24 cellular contexts compared by ENCODE assay signal in genomic region chr7:85528581-85528980, GRCh38.
DNase-seq lines count a peak whose midpoint lies in the region; TF ChIP-seq lines count a peak whose summit lies in the region.
"Had no signal": no experiment of that assay in that cellular context is flagged by ENCODE, and none has a peak within 500 bp of the region (broad histone marks: within the 10 kb centered on the region; RNA-seq: fewer than 3 reads in every experiment).

No MANE protein-coding gene starts in this region.

- H3K4me2 ChIP-seq in GM23248 (ENCODE audit: unreplicated experiment) = peak overlapping the region; percentile 53
- H3K4me2 ChIP-seq in smooth muscle cell = no peak overlapping the region
- H3K4me2 ChIP-seq: A549, PC-9 had no signal

- H3K9ac ChIP-seq in GM23248 (no peak overlapping the region), smooth muscle cell (ENCODE audit: low read depth) (no peak overlapping the region)

- H3K9me3 ChIP-seq in GM23248 (ENCODE audit: low read depth) = no peaks in the 10 kb centered on the region
- H3K9me3 ChIP-seq in smooth muscle cell (replicated peaks; ENCODE audit: low read depth) = no peaks in the 10 kb centered on the region
- no peaks in the 10 kb centered on the region for H3K9me3 ChIP-seq in HAP-1
- H3K9me3 ChIP-seq: A549, SJCRH30 had no signal

- H4K20me1 ChIP-seq in GM23248 (ENCODE audit: insufficient read depth) (no peaks in the 10 kb centered on the region), smooth muscle cell (ENCODE audit: low read depth) (no peaks in the 10 kb centered on the region)

- H3K4me1 ChIP-seq in GM23248 (ENCODE audit: insufficient read depth) (peaks cover 37% of the 10 kb centered on the region), smooth muscle cell (ENCODE audit: low read depth) (no peaks in the 10 kb centered on the region), HAP-1 (no peaks in the 10 kb centered on the region)
- H3K4me1 ChIP-seq: A549, SJCRH30 had no signal

- TF ChIP-seq CTCF in fibroblast of pulmonary artery (IDR thresholded peaks at IDR 0.05; ENCODE audit: low read length, missing control alignments) = no peak
- no peak for TF ChIP-seq CTCF in smooth muscle cell (IDR thresholded peaks at IDR 0.05; ENCODE audit: borderline replicate concordance, insufficient read depth, poor library complexity, severe bottlenecking)

- H3K79me2 ChIP-seq in GM23248 (ENCODE audit: insufficient read depth) = no peaks in the 10 kb centered on the region
- H3K79me2 ChIP-seq in smooth muscle cell (ENCODE audit: low read depth) = no peaks in the 10 kb centered on the region

- DNase-seq in GM23248 = peak; percentile 41
- DNase-seq in amniotic epithelial cell (ENCODE audit: low read depth) = peak; percentile 47
- DNase-seq in fibroblast of pulmonary artery (ENCODE audit: low read depth) = peak; percentile 43
- no peak for DNase-seq in smooth muscle cell (lab: John Stamatoyannopoulos, UW; ENCODE audit: unreplicated experiment)
- DNase-seq in H4 (ENCODE audit: low spot score) = no peak
- DNase-seq in kidney tubule cell (ENCODE audit: low spot score) = no peak
- DNase-seq in HAP-1 (ENCODE audit: low spot score in 2 of 2) = no peak
- DNase-seq: CD8-positive, alpha-beta T cell; DMS 273 treated with DMSO at 0.1 percent for 48 hours; DMS79; GDM1; Karpas-422; NCI-H1092 treated with DMSO at 0.1 percent for 48 hours; NCI-H1436; NCI-H187; NCI-H2081 treated with DMSO at 0.1 percent for 48 hours; NCI-H2171; NCI-H510A treated with DMSO at 0.1 percent for 48 hours; NCI-H748 treated with DMSO at 0.1 percent for 48 hours; PC-9; SJCRH30 had no signal

- H3K4me3 ChIP-seq in GM23248 (no peak overlapping the region), fibroblast of pulmonary artery (replicated peaks; ENCODE audit: low read depth, low read length) (no peak overlapping the region), smooth muscle cell (no peak overlapping the region), HAP-1 (no peak overlapping the region)
- H3K4me3 ChIP-seq: A549, GM12878, PC-9, SJCRH30 had no signal

- H3K27ac ChIP-seq in GM23248 (peak overlapping the region; percentile 73), smooth muscle cell (ENCODE audit: low read depth) (peak overlapping the region; percentile 64)
- H3K27ac ChIP-seq: A549, C4-2B, PC-9, SJCRH30 had no signal

- H3K9me2 ChIP-seq in GM23248 (ENCODE audit: insufficient read depth) = no peaks in the 10 kb centered on the region; the same call in 1 of the 2 replicates

- in situ Hi-C loops in GM23248 (cut with MboI) = no loop called here
- in situ Hi-C loops in HAP-1 (cut with MboI; ENCODE audit: low sequenced_read_pairs) = no loop called here

- 54 to 56% methylated on average over 2 of the region's 2 CpGs for WGBS in GM23248 (ENCODE audit: low coverage in 1 of 2, low lambda C conversion rate in 2 of 2, missing lambda C conversion rate in 2 of 2), 2 experiments
- WGBS in smooth muscle cell (ENCODE audit: low lambda C conversion rate) = 73% methylated on average over 2 of the region's 2 CpGs

- no peaks in the 10 kb centered on the region for H3K36me3 ChIP-seq in GM23248 (ENCODE audit: low read depth)
- no peaks in the 10 kb centered on the region for H3K36me3 ChIP-seq in smooth muscle cell (ENCODE audit: low read depth)
- no peaks in the 10 kb centered on the region for H3K36me3 ChIP-seq in HAP-1 (replicated peaks)
- H3K36me3 ChIP-seq: SJCRH30 had no signal

- H3F3A ChIP-seq in GM23248 (ENCODE audit: insufficient read depth) = peaks cover 24% of the 10 kb centered on the region
- H3F3A ChIP-seq in smooth muscle cell (ENCODE audit: low read depth) = no peaks in the 10 kb centered on the region

- H2AFZ ChIP-seq in GM23248 (no peak overlapping the region), smooth muscle cell (ENCODE audit: low read depth) (peak overlapping the region; percentile 56)
- H2AFZ ChIP-seq: PC-9 had no signal

- H3K27me3 ChIP-seq in GM23248 (replicated peaks; ENCODE audit: insufficient read depth) = no peaks in the 10 kb centered on the region
- H3K27me3 ChIP-seq in smooth muscle cell (ENCODE audit: low read depth) = no peaks in the 10 kb centered on the region
- peaks cover 60% of the 10 kb centered on the region for H3K27me3 ChIP-seq in HAP-1 (ENCODE audit: low read depth)
- H3K27me3 ChIP-seq: SJCRH30 had no signal

Comparison
In these comparisons a context has a peak if more than half of its experiments do, and no peak if none do; other contexts are left out.
1. DNase-seq: peak in GM23248 (single experiment), amniotic epithelial cell (single experiment) and fibroblast of pulmonary artery (single experiment); none in smooth muscle cell (single experiment), H4 (single experiment), kidney tubule cell (single experiment) and HAP-1 (0 of 2).